In the genomic region with DNA sequence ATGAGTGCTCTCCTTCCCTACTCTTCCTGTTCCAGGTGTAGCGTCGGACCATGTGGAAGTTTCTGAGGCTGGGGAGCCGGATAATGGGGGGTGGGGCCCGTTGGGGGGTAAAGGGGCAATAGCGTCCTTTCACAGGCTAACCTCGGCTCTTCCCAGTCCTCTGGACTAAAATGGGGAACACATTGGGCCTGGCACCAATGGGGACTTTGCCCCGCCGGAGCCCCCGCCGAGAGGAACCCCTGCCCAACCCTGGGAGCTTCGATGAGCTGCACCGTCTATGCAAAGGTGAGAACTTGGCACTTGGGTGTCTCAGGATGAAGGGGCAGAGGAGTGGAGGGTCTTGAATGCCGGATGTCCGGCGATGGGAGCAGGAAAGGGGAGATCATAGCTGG, we compare ENCODE assay signal across 7 cellular contexts. TPM values are rescaled to one million over a fixed set of nuclear protein-coding genes. Genes with fewer than 3 reads are reported as not detected.
DNase-seq lines count a peak whose midpoint lies in the region; FAIRE-seq and TF ChIP-seq lines count a peak whose summit lies in the region.

No MANE protein-coding gene starts in this region.

- H3K36me3 Mint-ChIP-seq in glutamatergic neuron (ENCODE audit: unreplicated experiment): no peaks in the 10 kb centered on the region

- H3K4me1 Mint-ChIP-seq in glutamatergic neuron (ENCODE audit: low read depth, unreplicated experiment): peaks cover 7% of the 10 kb centered on the region

- H3K4me3 Mint-ChIP-seq in glutamatergic neuron (ENCODE audit: unreplicated experiment): peak overlapping the region; percentile 98

- H3K4me1 ChIP-seq in HEK293 (ENCODE audit: control insufficient read depth, insufficient read depth, low read length): peaks cover 4% of the 10 kb centered on the region; the same call in 1 of the 2 replicates
- peaks cover 20 to 25% (median 22%) of the 10 kb centered on the region in 3 donors for H3K4me1 ChIP-seq in skeletal muscle tissue (ENCODE audit: control insufficient read depth in 3 of 3, insufficient read depth in 3 of 3, low read length in 3 of 3)

- H3K9me3 ChIP-seq in HEK293 (ENCODE audit: control insufficient read depth, insufficient read depth, low read depth, low read length): no peaks in the 10 kb centered on the region
- peaks cover 2% of the 10 kb centered on the region for H3K9me3 ChIP-seq in WERI-Rb-1 (ENCODE audit: severe bottlenecking)
- H3K9me3 ChIP-seq in skeletal muscle tissue (ENCODE audit: control insufficient read depth in 3 of 3, low read length in 3 of 3): no peaks in the 10 kb centered on the region

- H3K27me3 ChIP-seq in WERI-Rb-1 (ENCODE audit: insufficient read depth, low read depth, severe bottlenecking) (no peaks in the 10 kb centered on the region), skeletal muscle tissue (ENCODE audit: control insufficient read depth in 3 of 3, insufficient read depth in 3 of 3, low read length in 3 of 3) (no peaks in the 10 kb centered on the region)

- no peak for TF ChIP-seq POLR2A in H54 (IDR thresholded peaks at IDR 0.05; ENCODE audit: low read depth, low read length)

- no peaks in the 10 kb centered on the region for H3K9me3 Mint-ChIP-seq in glutamatergic neuron (ENCODE audit: unreplicated experiment)

- peak overlapping the region; percentile 84 to 95 (median 85) for H3K9ac ChIP-seq in skeletal muscle tissue (ENCODE audit: low read depth in 1 of 3, low read length in 3 of 3)

- POLR2A ChIA-PET in HEK293 (lab: Yijun Ruan, JAX): interaction anchor here (0.6 to 1.7 kb wide), 14 partner anchors 10 to 163 kb away, joined by 3 to 22 read pairs (median 7); a partner anchor contains a TSS

- no peak for FAIRE-seq in H54 (lab: Jason Lieb, UNC)

- H3K36me3 ChIP-seq in HEK293 (ENCODE audit: control insufficient read depth in 2 of 2, insufficient read depth in 1 of 2, low read length in 2 of 2) (peaks cover 0 to 33% of the 10 kb centered on the region in 2 experiments; a peak in 1 of 3 replicates), WERI-Rb-1 (peaks cover 24% of the 10 kb centered on the region; the same call in 1 of the 2 replicates), skeletal muscle tissue (ENCODE audit: control insufficient read depth in 3 of 3, insufficient read depth in 3 of 3, low read length in 3 of 3) (peaks cover 24 to 32% (median 27%) of the 10 kb centered on the region in 3 donors)

- DNase-seq in WERI-Rb-1 (no peak), glutamatergic neuron (no peak), DMS79 treated with DMSO at 0.1 percent for 48 hours (lab: John Stamatoyannopoulos, UW) (no peak), OCI-M1 (lab: John Stamatoyannopoulos, UW) (no peak), H54 (ENCODE audit: insufficient read length, low spot score) (no peak)

- H3K4me3 ChIP-seq in HEK293 (ENCODE audit: low read depth, low read length) (peak overlapping the region; percentile 84), WERI-Rb-1 (ENCODE audit: low read depth, low read length) (peak overlapping the region; percentile 59), skeletal muscle tissue (ENCODE audit: low read length in 3 of 3) (peak overlapping the region; percentile 98 to 99 (median 99))

- CTCF ChIA-PET in HEK293 (lab: Yijun Ruan, JAX): interaction anchor here (0.7 to 9.7 kb wide), 35 partner anchors 9 to 591 kb away, joined by 3 to 146 read pairs (median 7); a partner anchor contains a TSS

- peak overlapping the region; percentile 98 for H3K27ac Mint-ChIP-seq in glutamatergic neuron (ENCODE audit: unreplicated experiment)

- H3K27ac ChIP-seq in HEK293 (ENCODE audit: extremely low read depth, low read depth, low read length): peak overlapping the region; percentile 26; the same call in 1 of the 2 replicates
- peak overlapping the region; percentile 63 for H3K27ac ChIP-seq in WERI-Rb-1
- peak overlapping the region; percentile 74 for H3K27ac ChIP-seq in skeletal muscle tissue (ENCODE audit: low read depth, low read length)

- TF ChIP-seq CTCF in HEK293 (tag by site-specific recombination; IDR thresholded peaks at IDR 0.05) (no peak), WERI-Rb-1 (IDR thresholded peaks at IDR 0.05; ENCODE audit: low read depth, low read length) (no peak), glutamatergic neuron (IDR thresholded peaks at IDR 0.05; ENCODE audit: partially characterized antibody, unreplicated experiment) (no peak)

- peaks cover 2% of the 10 kb centered on the region for H3K27me3 Mint-ChIP-seq in glutamatergic neuron (ENCODE audit: unreplicated experiment)

TF ChIP-seq in HEK293, 187 proteins besides CTCF, POLR2A, EP300 and RAD21:
- TF ChIP-seq ZFP69B (tag by site-specific recombination; IDR thresholded peaks at IDR 0.05) (peak; percentile 4; the same call in 1 of the 2 replicates), ZNF623 (tag by site-specific recombination; IDR thresholded peaks at IDR 0.05) (no peak), ZNF335 (tag by site-specific recombination; conservative IDR thresholded peaks at IDR 0.05) (peak; percentile 64), GLI4 (tag by site-specific recombination; IDR thresholded peaks at IDR 0.05) (0 out of 2 replicates have a peak, but pooled peaks have one; percentile 20), ZNF146 (tag by site-specific recombination; IDR thresholded peaks at IDR 0.05) (no peak), ZNF341 (tag by site-specific recombination; IDR thresholded peaks at IDR 0.05; ENCODE audit: low read depth) (peak; percentile 54; the same call in 1 of the 2 replicates), ZNF76 (tag by site-specific recombination; IDR thresholded peaks at IDR 0.05; ENCODE audit: borderline replicate concordance, low read depth) (peak; percentile 16; the same call in 1 of the 2 replicates)
- TF ChIP-seq, protein P1, sequence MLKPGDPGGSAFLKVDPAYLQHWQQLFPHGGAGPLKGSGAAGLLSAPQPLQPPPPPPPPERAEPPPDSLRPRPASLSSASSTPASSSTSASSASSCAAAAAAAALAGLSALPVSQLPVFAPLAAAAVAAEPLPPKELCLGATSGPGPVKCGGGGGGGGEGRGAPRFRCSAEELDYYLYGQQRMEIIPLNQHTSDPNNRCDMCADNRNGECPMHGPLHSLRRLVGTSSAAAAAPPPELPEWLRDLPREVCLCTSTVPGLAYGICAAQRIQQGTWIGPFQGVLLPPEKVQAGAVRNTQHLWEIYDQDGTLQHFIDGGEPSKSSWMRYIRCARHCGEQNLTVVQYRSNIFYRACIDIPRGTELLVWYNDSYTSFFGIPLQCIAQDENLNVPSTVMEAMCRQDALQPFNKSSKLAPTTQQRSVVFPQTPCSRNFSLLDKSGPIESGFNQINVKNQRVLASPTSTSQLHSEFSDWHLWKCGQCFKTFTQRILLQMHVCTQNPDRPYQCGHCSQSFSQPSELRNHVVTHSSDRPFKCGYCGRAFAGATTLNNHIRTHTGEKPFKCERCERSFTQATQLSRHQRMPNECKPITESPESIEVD (tag by site-specific recombination; IDR thresholded peaks at IDR 0.05): no peak

RNA-seq across cellular contexts. Expression of a gene that starts 0.5 kb away (rescaled TPM):
- total RNA-seq in glutamatergic neuron (ENCODE audit: unreplicated experiment) (20.7 TPM), skeletal muscle tissue (10.4 TPM)

RNA-seq across cellular contexts. Expression of a gene that starts 2.9 kb away (rescaled TPM):
- total RNA-seq in glutamatergic neuron (ENCODE audit: unreplicated experiment) (not detected), skeletal muscle tissue (6.8 TPM)

RNA-seq across cellular contexts. Expression of a gene that starts 11.2 kb away (rescaled TPM):
- total RNA-seq in glutamatergic neuron (ENCODE audit: unreplicated experiment) (1.3 TPM), skeletal muscle tissue (16.2 TPM)

RNA-seq across cellular contexts. Expression of a gene that starts 11.7 kb away (rescaled TPM):
- total RNA-seq in glutamatergic neuron (ENCODE audit: unreplicated experiment) (not detected), skeletal muscle tissue (not detected)

RNA-seq across cellular contexts. Expression of a gene that starts 24.1 kb away (rescaled TPM):
- total RNA-seq in glutamatergic neuron (ENCODE audit: unreplicated experiment) (112 TPM), skeletal muscle tissue (147 TPM)
